1 cellular context compared by ENCODE assay signal in the genomic region with DNA sequence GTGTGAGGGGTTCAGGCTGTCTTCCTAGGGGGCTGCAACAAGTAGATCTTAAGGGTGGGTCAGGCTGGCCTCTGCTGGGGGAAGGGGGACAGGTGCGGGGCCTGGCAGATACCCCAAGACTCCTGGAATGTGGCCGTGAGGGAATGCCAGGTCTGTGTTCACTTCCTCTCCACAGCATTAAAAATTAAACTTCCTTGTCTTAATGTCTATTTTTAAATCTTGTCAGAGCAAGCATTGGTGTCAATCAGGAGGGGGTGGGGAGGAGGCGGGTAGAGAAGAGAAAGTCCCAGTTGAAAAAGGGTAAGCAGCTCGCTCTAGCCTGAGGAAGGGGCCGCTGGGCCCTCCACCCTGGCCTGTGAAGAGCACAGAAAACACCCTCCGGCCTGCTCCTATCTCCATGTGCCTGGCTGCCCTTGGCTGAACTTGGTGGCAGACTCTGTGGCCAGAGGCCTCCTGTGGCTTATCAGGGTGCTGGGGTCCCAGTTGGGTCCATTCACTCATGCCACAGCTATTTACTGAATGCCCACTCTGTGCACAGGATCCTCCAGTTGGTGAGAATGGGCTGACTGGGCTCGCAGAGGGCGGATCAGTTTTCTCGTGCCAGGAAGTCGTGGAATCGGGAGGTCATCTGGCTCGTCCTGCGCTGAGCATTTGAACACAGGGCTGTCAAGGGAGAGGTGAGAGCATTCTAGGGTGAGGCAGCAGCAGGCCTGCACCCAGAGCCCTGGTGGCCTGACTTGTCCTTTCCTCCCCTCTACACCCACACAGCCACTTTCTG.
TF ChIP-seq lines count a peak whose summit lies in the region.

No MANE protein-coding gene starts in this region.

TF ChIP-seq in endothelial cell of umbilical vein, 7 proteins besides CTCF, POLR2A, EP300 and RAD21 (continued from another document):
- TF ChIP-seq POLR2AphosphoS5 (IDR thresholded peaks at IDR 0.05; ENCODE audit: insufficient read depth, low read depth, low read length), result no peak
